ENCODE assay signal across 10 cellular contexts in the genomic region with DNA sequence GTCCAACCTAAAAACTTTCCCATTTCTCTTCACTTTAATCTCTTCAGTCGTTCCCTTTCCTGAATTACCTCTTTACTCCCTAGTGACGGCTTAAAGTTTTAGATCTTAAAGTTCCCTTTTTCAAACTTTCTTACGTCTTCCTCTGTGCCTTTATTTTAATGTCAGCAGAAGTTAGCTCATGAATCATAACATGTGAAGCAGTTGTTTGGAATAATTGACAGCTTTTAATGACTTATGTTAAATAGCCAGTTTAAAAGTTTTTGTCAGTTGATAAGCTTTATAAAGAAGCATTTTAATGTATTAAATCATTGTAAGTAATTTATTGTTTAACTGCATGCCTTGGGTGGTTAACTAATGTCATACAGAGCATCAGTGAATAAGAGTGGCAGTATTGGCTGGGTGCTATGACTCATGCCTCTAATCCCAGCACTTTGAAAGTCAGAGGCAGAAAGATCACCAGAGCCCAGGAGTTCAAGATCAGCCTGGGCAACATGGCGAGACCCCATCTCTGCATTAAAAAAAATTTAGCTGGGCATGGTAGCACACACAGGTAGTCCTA. TPM values are rescaled to one million over a fixed set of nuclear protein-coding genes. Genes with fewer than 3 reads are reported as not detected.
DNase-seq lines count a peak whose midpoint lies in the region; TF ChIP-seq lines count a peak whose summit lies in the region.
"Had no signal": no experiment of that assay in that cellular context is flagged by ENCODE, and none has a peak within 500 bp of the region (broad histone marks: within the 10 kb centered on the region; RNA-seq: fewer than 3 reads in every experiment).

No MANE protein-coding gene starts in this region.

- in situ Hi-C loops in transverse colon (cut with MboI; ENCODE audit: low pct_ligation_motif_present in 1 of 4, low pct_unique_long_range_greater_than_20kb in 1 of 4, low sequenced_read_pairs in 3 of 4), result no loop called here

- peaks cover 10 to 43% (median 26%) of the 10 kb centered on the region in 4 donors for H3K4me1 ChIP-seq in transverse colon

- no peak overlapping the region for H3K4me3 Mint-ChIP-seq in activated naive CD4-positive, alpha-beta T cell treated with anti-CD3 and anti-CD28 coated beads for 36 hours
- H3K4me3 Mint-ChIP-seq in T-helper 2 cell treated with Interferon-gamma antibody and Interleukin-4, amounts not matched to agents 5 μg/mL and 100 μg/mL, for 36 hours, result no peak overlapping the region

- no peak for TF ChIP-seq EP300 in transverse colon (IDR thresholded peaks at IDR 0.05; ENCODE audit: low read depth)

- no peaks in the 10 kb centered on the region for H3K27me3 Mint-ChIP-seq in activated naive CD4-positive, alpha-beta T cell treated with anti-CD3 and anti-CD28 coated beads for 36 hours (ENCODE audit: low read depth)
- no peaks in the 10 kb centered on the region for H3K27me3 Mint-ChIP-seq in T-helper 2 cell treated with Interferon-gamma antibody and Interleukin-4, amounts not matched to agents 5 μg/mL and 100 μg/mL, for 36 hours (ENCODE audit: low read depth)

- no peaks in the 10 kb centered on the region for H3K36me3 ChIP-seq in transverse colon
- H3K36me3 ChIP-seq: lower lobe of right lung had no signal

- CTCF ChIA-PET in activated naive CD4-positive, alpha-beta T cell treated with anti-CD3 and anti-CD28 coated beads for 36 hours (lab: Charles Lee), result interaction anchor here (1.1 to 1.7 kb wide), 3 partner anchors 23 to 90 kb away, joined by 3 to 6 read pairs (median 6); a partner anchor contains a TSS

- TF ChIP-seq POLR2A in transverse colon (IDR thresholded peaks at IDR 0.05), result no peak

- H3K9me3 Mint-ChIP-seq in activated naive CD4-positive, alpha-beta T cell treated with anti-CD3 and anti-CD28 coated beads for 36 hours, result no peaks in the 10 kb centered on the region
- H3K9me3 Mint-ChIP-seq in T-helper 2 cell treated with Interferon-gamma antibody and Interleukin-4, amounts not matched to agents 5 μg/mL and 100 μg/mL, for 36 hours, result no peaks in the 10 kb centered on the region

- H3K9me3 ChIP-seq in transverse colon, result no peaks in the 10 kb centered on the region
- H3K9me3 ChIP-seq: lower lobe of right lung had no signal

- peaks cover 49% of the 10 kb centered on the region for H3K4me1 Mint-ChIP-seq in activated naive CD4-positive, alpha-beta T cell treated with anti-CD3 and anti-CD28 coated beads for 36 hours (ENCODE audit: low read depth)
- peaks cover 14% of the 10 kb centered on the region for H3K4me1 Mint-ChIP-seq in T-helper 2 cell treated with Interferon-gamma antibody and Interleukin-4, amounts not matched to agents 5 μg/mL and 100 μg/mL, for 36 hours (ENCODE audit: low read depth)

- no peaks in the 10 kb centered on the region for H3K27me3 ChIP-seq in transverse colon
- H3K27me3 ChIP-seq: BLaER1 had no signal

- peak overlapping the region; percentile 9 to 73 (median 51) for H3K27ac ChIP-seq in transverse colon
- H3K27ac ChIP-seq: BLaER1, lower lobe of right lung had no signal

- intact Hi-C loops in activated naive CD4-positive, alpha-beta T cell treated with anti-CD3 and anti-CD28 coated beads for 36 hours (cut with micrococcal nuclease), result loop anchor here (1.0 to 2.0 kb wide), 5 partner anchors 14 to 165 kb away; a partner anchor contains a TSS
- intact Hi-C loops in transverse colon (cut with DNase I; ENCODE audit: low total_unique reads), result no loop called here

- WGBS in transverse colon (ENCODE audit: low coverage in 1 of 2), 2 donors, result 71 to 78% methylated on average over 3 to 4 of the region's 4 CpGs

- no peak for TF ChIP-seq CTCF in transverse colon (IDR thresholded peaks at IDR 0.05)

- peak; percentile 45 for DNase-seq in activated naive CD4-positive, alpha-beta T cell treated with anti-CD3 and anti-CD28 coated beads for 36 hours
- no peak for DNase-seq in activated naive CD4-positive, alpha-beta T cell treated with anti-CD3 and anti-CD28 coated beads, Interleukin-2, amount 50 U/mL, for 16 hours
- no peak for DNase-seq in T-helper 2 cell treated with Interferon-gamma antibody and Interleukin-4, amounts not matched to agents 5 μg/mL and 100 μg/mL, for 36 hours (ENCODE audit: low spot score)
- DNase-seq in fibroblast of peridontal ligament (ENCODE audit: extremely low read depth) (peak; percentile 21), transverse colon (no peak), ureter (ENCODE audit: low spot score) (no peak), NCI-H146 (lab: John Stamatoyannopoulos, UW) (no peak), OCI-M2 (lab: John Stamatoyannopoulos, UW; ENCODE audit: unreplicated experiment) (no peak)
- DNase-seq: lower lobe of right lung had no signal

- no peak overlapping the region for H3K4me3 ChIP-seq in transverse colon
- H3K4me3 ChIP-seq: BLaER1, lower lobe of right lung had no signal

- no peaks in the 10 kb centered on the region for H3K36me3 Mint-ChIP-seq in activated naive CD4-positive, alpha-beta T cell treated with anti-CD3 and anti-CD28 coated beads for 36 hours (ENCODE audit: low read depth)
- no peaks in the 10 kb centered on the region for H3K36me3 Mint-ChIP-seq in T-helper 2 cell treated with Interferon-gamma antibody and Interleukin-4, amounts not matched to agents 5 μg/mL and 100 μg/mL, for 36 hours (ENCODE audit: low read depth)

- H3K27ac Mint-ChIP-seq in activated naive CD4-positive, alpha-beta T cell treated with anti-CD3 and anti-CD28 coated beads for 36 hours, result peak overlapping the region; percentile 65
- H3K27ac Mint-ChIP-seq in T-helper 2 cell treated with Interferon-gamma antibody and Interleukin-4, amounts not matched to agents 5 μg/mL and 100 μg/mL, for 36 hours, result peak overlapping the region; percentile 22

RNA-seq across cellular contexts. Expression of a gene that starts 33.9 kb away (rescaled TPM):
- total RNA-seq in activated naive CD4-positive, alpha-beta T cell treated with anti-CD3 and anti-CD28 coated beads for 36 hours, result 10 to 100 TPM; 15.8 to 15.9 TPM
- 10 to 100 TPM; 11.6 to 24.3 (median 18.1) TPM for total RNA-seq in transverse colon
- 22.5 TPM for total RNA-seq in ureter

Comparison
In these comparisons a context has a peak if more than half of its experiments do, and no peak if none do; other contexts are left out.
1. DNase-seq: peak in activated naive CD4-positive, alpha-beta T cell treated with anti-CD3 and anti-CD28 coated beads for 36 hours (single experiment) and fibroblast of peridontal ligament (single experiment); none in activated naive CD4-positive, alpha-beta T cell treated with anti-CD3 and anti-CD28 coated beads, Interleukin-2, amount 50 U/mL, for 16 hours (single experiment), T-helper 2 cell treated with Interferon-gamma antibody and Interleukin-4, amounts not matched to agents 5 μg/mL and 100 μg/mL, for 36 hours (single experiment), transverse colon (single experiment), ureter (single experiment), NCI-H146 (single experiment) and OCI-M2 (single experiment).